ENCODE assay signal across 1 cellular context in the genomic region with DNA sequence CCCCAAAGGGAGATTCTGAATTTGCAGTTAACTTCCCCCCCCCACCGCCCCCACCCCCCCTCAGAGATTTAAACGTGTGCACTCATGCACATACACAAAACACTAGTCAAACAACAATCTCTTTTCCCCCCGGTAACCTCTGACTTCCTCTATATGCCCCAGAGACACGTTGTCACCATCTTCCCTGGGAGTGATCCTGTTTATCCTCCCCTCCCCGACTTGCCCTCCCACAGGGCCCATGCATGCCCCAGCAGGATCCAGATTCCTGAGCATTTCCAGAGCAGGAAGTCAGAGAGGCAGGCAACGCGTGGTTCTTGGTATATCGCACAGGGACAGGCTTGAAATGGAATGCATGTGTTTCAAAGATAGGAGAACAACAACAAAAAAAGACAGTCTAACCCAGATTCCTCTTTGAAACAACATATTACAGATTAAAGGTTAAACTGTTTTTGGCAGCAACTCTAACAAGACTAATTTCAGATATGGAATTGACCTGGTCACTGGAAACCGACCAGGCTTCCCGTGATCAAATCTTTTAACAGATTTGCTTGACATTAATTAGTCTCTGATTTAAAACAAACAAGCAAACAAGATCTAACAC.
A peak's percentile ranks its signal among the peaks of the same experiment; 100 is the strongest.
TF ChIP-seq lines count a peak whose summit lies in the region.

No MANE protein-coding gene starts in this region.

TF ChIP-seq in H1, 55 proteins besides CTCF, POLR2A, EP300 and RAD21:
- TF ChIP-seq, protein P1, sequence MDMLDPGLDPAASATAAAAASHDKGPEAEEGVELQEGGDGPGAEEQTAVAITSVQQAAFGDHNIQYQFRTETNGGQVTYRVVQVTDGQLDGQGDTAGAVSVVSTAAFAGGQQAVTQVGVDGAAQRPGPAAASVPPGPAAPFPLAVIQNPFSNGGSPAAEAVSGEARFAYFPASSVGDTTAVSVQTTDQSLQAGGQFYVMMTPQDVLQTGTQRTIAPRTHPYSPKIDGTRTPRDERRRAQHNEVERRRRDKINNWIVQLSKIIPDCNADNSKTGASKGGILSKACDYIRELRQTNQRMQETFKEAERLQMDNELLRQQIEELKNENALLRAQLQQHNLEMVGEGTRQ (IDR thresholded peaks at IDR 0.05; ENCODE audit: low read length): no peak
- TF ChIP-seq MAX (IDR thresholded peaks at IDR 0.05) (peak; percentile 86), RXRA (IDR thresholded peaks at IDR 0.05; ENCODE audit: insufficient read depth, low read depth, low read length) (no peak), YY1 (IDR thresholded peaks at IDR 0.05; ENCODE audit: low read depth, low read length) (peak; percentile 63; the same call in 1 of the 2 replicates), SAP30 (IDR thresholded peaks at IDR 0.05; ENCODE audit: insufficient read depth, insufficient replicate concordance, low read length) (peak; percentile 73), TAF7 (optimal IDR thresholded peaks at IDR 0.05; ENCODE audit: borderline replicate concordance, low read depth, low read length) (peak; percentile 53), POLR2AphosphoS5 (IDR thresholded peaks at IDR 0.05; ENCODE audit: low read depth, low read length) (peak; percentile 54; the same call in 1 of the 2 replicates), SRF (IDR thresholded peaks at IDR 0.05; ENCODE audit: low read depth, low read length) (no peak), SIN3A (conservative IDR thresholded peaks at IDR 0.05 in 1 of 2, IDR thresholded peaks at IDR 0.05 in 1 of 2; ENCODE audit: low read depth in 1 of 2, low read length in 2 of 2) (peak; percentile 90 to 97; a peak in 3 of 4 replicates), TAF1 (IDR thresholded peaks at IDR 0.05; ENCODE audit: low read depth, low read length) (peak; percentile 38; the same call in 1 of the 2 replicates), TEAD4 (IDR thresholded peaks at IDR 0.05; ENCODE audit: low read depth, low read length) (peak; percentile 91), HDAC2 (IDR thresholded peaks at IDR 0.05; ENCODE audit: borderline replicate concordance in 1 of 2, low read depth in 2 of 2, low read length in 2 of 2) (peak in 1 of 2 experiments; percentile 88; a peak in 1 of 4 replicates)
TF ChIP-seq in H1: peak in this region for 9.
